Comparison of ENCODE assay signal across 9 cellular contexts in genomic region chr2:238108423-238109201, GRCh38. TPM values are rescaled to one million over a fixed set of nuclear protein-coding genes. Genes with fewer than 3 reads are reported as not detected.
DNase-seq lines count a peak whose midpoint lies in the region; ATAC-seq and TF ChIP-seq lines count a peak whose summit lies in the region.
"Had no signal": no experiment of that assay in that cellular context is flagged by ENCODE, and none has a peak within 500 bp of the region (broad histone marks: within the 10 kb centered on the region; RNA-seq: fewer than 3 reads in every experiment).

No MANE protein-coding gene starts in this region.

- no peaks in the 10 kb centered on the region for H3K36me3 Mint-ChIP-seq in CD4-positive, alpha-beta memory T cell

- peak overlapping the region; percentile 55 for H3K27ac ChIP-seq in WERI-Rb-1
- no peak overlapping the region for H3K27ac ChIP-seq in CD4-positive, alpha-beta memory T cell (ENCODE audit: low read depth, low read length)
- H3K27ac ChIP-seq: gastrocnemius medialis had no signal

- no peak overlapping the region for H3K4me3 Mint-ChIP-seq in stimulated activated naive CD8-positive, alpha-beta T cell treated with anti-CD3 and anti-CD28 coated beads, Interleukin-15, amount 100 ng/mL, for 72 hours
- no peak overlapping the region for H3K4me3 Mint-ChIP-seq in CD4-positive, alpha-beta memory T cell

- no peak overlapping the region for H3K4me3 ChIP-seq in BE2C (ENCODE audit: low read depth, low read length)
- no peak overlapping the region for H3K4me3 ChIP-seq in WERI-Rb-1 (ENCODE audit: low read depth, low read length)
- no peak overlapping the region for H3K4me3 ChIP-seq in CD4-positive, alpha-beta memory T cell (ENCODE audit: low read length in 2 of 2)
- H3K4me3 ChIP-seq: gastrocnemius medialis had no signal

- no peaks in the 10 kb centered on the region for H3K27me3 Mint-ChIP-seq in stimulated activated naive CD8-positive, alpha-beta T cell treated with anti-CD3 and anti-CD28 coated beads, Interleukin-15, amount 100 ng/mL, for 72 hours
- H3K27me3 Mint-ChIP-seq in CD4-positive, alpha-beta memory T cell, result no peaks in the 10 kb centered on the region

- H3K4me1 Mint-ChIP-seq in stimulated activated naive CD8-positive, alpha-beta T cell treated with anti-CD3 and anti-CD28 coated beads, Interleukin-15, amount 100 ng/mL, for 72 hours, result peaks cover 18% of the 10 kb centered on the region
- peaks cover 0 to 18% (median 1%) of the 10 kb centered on the region in 4 donors for H3K4me1 Mint-ChIP-seq in CD4-positive, alpha-beta memory T cell

- no peak overlapping the region for H3K27ac Mint-ChIP-seq in stimulated activated naive CD8-positive, alpha-beta T cell treated with anti-CD3 and anti-CD28 coated beads, Interleukin-15, amount 100 ng/mL, for 72 hours
- H3K27ac Mint-ChIP-seq in CD4-positive, alpha-beta memory T cell, result no peak overlapping the region

- POLR2A ChIA-PET in CD4-positive, alpha-beta memory T cell (lab: Charles Lee; ENCODE audit: partially characterized antibody), result no interaction called here

- DNase-seq in BE2C (peak; percentile 71), WERI-Rb-1 (peak; percentile 91), epidermal melanocyte (ENCODE audit: insufficient read length, low spot score) (no peak), HT-29 (ENCODE audit: low spot score) (no peak)
- no peak for DNase-seq in stimulated activated naive CD8-positive, alpha-beta T cell treated with anti-CD3 and anti-CD28 coated beads, Interleukin-15, amount 100 ng/mL, for 72 hours
- DNase-seq in CD4-positive, alpha-beta memory T cell, result no peak

- H3K4me1 ChIP-seq in BE2C, result peaks cover 7% of the 10 kb centered on the region
- H3K4me1 ChIP-seq in CD4-positive, alpha-beta memory T cell (ENCODE audit: insufficient read depth, low read length), result no peaks in the 10 kb centered on the region

- H3K9me3 ChIP-seq in BE2C, result no peaks in the 10 kb centered on the region; the same call in 1 of the 2 replicates
- peaks cover 8% of the 10 kb centered on the region for H3K9me3 ChIP-seq in WERI-Rb-1 (ENCODE audit: severe bottlenecking)
- H3K9me3 ChIP-seq in CD4-positive, alpha-beta memory T cell (ENCODE audit: control insufficient read depth in 1 of 2, low read length in 2 of 2), result no peaks in the 10 kb centered on the region
- H3K9me3 ChIP-seq: gastrocnemius medialis had no signal

- intact Hi-C loops in CD4-positive, alpha-beta memory T cell (cut with micrococcal nuclease), result no loop called here

- peaks cover 16 to 24% of the 10 kb centered on the region in 2 donors for H3K9me3 Mint-ChIP-seq in stimulated activated naive CD8-positive, alpha-beta T cell treated with anti-CD3 and anti-CD28 coated beads, Interleukin-15, amount 100 ng/mL, for 72 hours
- H3K9me3 Mint-ChIP-seq in CD4-positive, alpha-beta memory T cell, result peaks cover 0 to 20% (median 11%) of the 10 kb centered on the region in 8 donors

- H3K27me3 ChIP-seq in BE2C (no peaks in the 10 kb centered on the region), WERI-Rb-1 (ENCODE audit: insufficient read depth, low read depth, severe bottlenecking) (no peaks in the 10 kb centered on the region)
- H3K27me3 ChIP-seq in CD4-positive, alpha-beta memory T cell (ENCODE audit: insufficient read depth, low read length), result no peaks in the 10 kb centered on the region
- H3K27me3 ChIP-seq: gastrocnemius medialis had no signal

- CTCF ChIA-PET in CD4-positive, alpha-beta memory T cell (lab: Charles Lee; ENCODE audit: partially characterized antibody), result interaction anchor here (0.9 kb wide), 1 partner anchor 155 kb away, joined by 3 read pairs; no protein-coding TSS in a partner anchor

- ATAC-seq in GM18870 (IDR thresholded peaks at IDR 0.05; ENCODE audit: unreplicated experiment) (peak; percentile 66), HG03139 (IDR thresholded peaks at IDR 0.05; ENCODE audit: unreplicated experiment) (peak; percentile 78)
- ATAC-seq in stimulated activated naive CD8-positive, alpha-beta T cell treated with anti-CD3 and anti-CD28 coated beads, Interleukin-15, amount 100 ng/mL, for 72 hours, result peak; percentile 62

- TF ChIP-seq CTCF in BE2C (IDR thresholded peaks at IDR 0.05; ENCODE audit: low read depth, low read length) (no peak), WERI-Rb-1 (IDR thresholded peaks at IDR 0.05; ENCODE audit: low read depth, low read length) (no peak)

- H3K36me3 ChIP-seq in BE2C, result no peaks in the 10 kb centered on the region
- no peaks in the 10 kb centered on the region for H3K36me3 ChIP-seq in WERI-Rb-1
- no peaks in the 10 kb centered on the region for H3K36me3 ChIP-seq in CD4-positive, alpha-beta memory T cell (ENCODE audit: insufficient read depth, low read length)
- H3K36me3 ChIP-seq: gastrocnemius medialis had no signal

RNA-seq across cellular contexts. Expression of gene ESPNL, which starts 8.5 kb away (rescaled TPM):
- polyA plus RNA-seq in BE2C (2012; ENCODE audit: insufficient read depth, insufficient read length, low read depth), result 0.65 TPM
- not detected in 2 replicates for total RNA-seq in HT-29 (2014; rRNA removed; shearing (Covaris generic))
- total RNA-seq in CD4-positive, alpha-beta memory T cell, result under 1 TPM; 0.28 to 0.41 TPM
- not detected for polyA plus RNA-seq in CD4-positive, alpha-beta memory T cell

RNA-seq across cellular contexts. Expression of gene KLHL30, which starts 29.9 kb away (rescaled TPM):
- 1.8 TPM for polyA plus RNA-seq in BE2C (2012; ENCODE audit: insufficient read depth, insufficient read length, low read depth)
- 1.1 and 1.7 TPM in 2 replicates for total RNA-seq in HT-29 (2014; rRNA removed; shearing (Covaris generic))
- not detected for total RNA-seq in CD4-positive, alpha-beta memory T cell
- not detected for polyA plus RNA-seq in CD4-positive, alpha-beta memory T cell

RNA-seq across cellular contexts. Expression of gene SCLY, which starts 47.8 kb away (rescaled TPM):
- 63.6 TPM for polyA plus RNA-seq in BE2C (2012; ENCODE audit: insufficient read depth, insufficient read length, low read depth)
- total RNA-seq in HT-29 (2014; rRNA removed; shearing (Covaris generic)), result 41.6 and 45.6 TPM in 2 replicates
- 10 to 100 TPM; 35.9 to 37.9 TPM for total RNA-seq in CD4-positive, alpha-beta memory T cell
- polyA plus RNA-seq in CD4-positive, alpha-beta memory T cell, result 10 to 100 TPM; 17.7 to 18.9 TPM

RNA-seq across cellular contexts. Expression of gene ERFE, which starts 50.2 kb away (rescaled TPM):
- polyA plus RNA-seq in BE2C (2012; ENCODE audit: insufficient read depth, insufficient read length, low read depth), result 0.43 TPM
- 4.0 and 4.5 TPM in 2 replicates for total RNA-seq in HT-29 (2014; rRNA removed; shearing (Covaris generic))
- not detected for total RNA-seq in CD4-positive, alpha-beta memory T cell
- not detected for polyA plus RNA-seq in CD4-positive, alpha-beta memory T cell

Comparison
In these comparisons a context has a peak if more than half of its experiments do, and no peak if none do; other contexts are left out.
1. DNase-seq: peak in BE2C (single experiment) and WERI-Rb-1 (single experiment); none in stimulated activated naive CD8-positive, alpha-beta T cell treated with anti-CD3 and anti-CD28 coated beads, Interleukin-15, amount 100 ng/mL, for 72 hours (0 of 2), epidermal melanocyte (single experiment), HT-29 (single experiment) and CD4-positive, alpha-beta memory T cell (0 of 5).
2. Peak in every context shown above with its lines, with median percentiles within 50 percentile points of each other: ATAC-seq.